In the genomic region with DNA sequence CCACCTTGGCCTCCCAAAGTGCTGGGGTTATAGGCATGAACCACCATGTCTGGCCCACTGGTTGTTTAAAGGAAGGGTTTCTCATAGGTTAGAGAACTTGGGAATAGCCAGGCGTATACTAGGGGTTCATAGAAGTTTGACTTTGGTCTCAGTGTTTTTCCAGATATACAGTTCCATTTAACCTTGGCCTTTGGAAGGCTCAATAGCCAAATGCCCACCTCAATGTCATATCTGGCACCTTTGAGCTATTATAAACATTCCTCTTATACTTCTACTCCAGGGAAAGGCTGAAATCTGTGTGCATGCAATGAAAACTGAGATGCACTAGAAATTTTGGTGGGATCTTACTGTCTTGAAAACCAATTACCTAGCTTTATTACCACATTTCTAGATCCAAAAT, we compare ENCODE assay signal across 1 cellular context.
TF ChIP-seq lines count a peak whose summit lies in the region.

No MANE protein-coding gene starts in this region.

TF ChIP-seq in HepG2, 621 proteins besides CTCF, POLR2A, EP300 and RAD21 (continued from another document):
- TF ChIP-seq, protein P1, sequence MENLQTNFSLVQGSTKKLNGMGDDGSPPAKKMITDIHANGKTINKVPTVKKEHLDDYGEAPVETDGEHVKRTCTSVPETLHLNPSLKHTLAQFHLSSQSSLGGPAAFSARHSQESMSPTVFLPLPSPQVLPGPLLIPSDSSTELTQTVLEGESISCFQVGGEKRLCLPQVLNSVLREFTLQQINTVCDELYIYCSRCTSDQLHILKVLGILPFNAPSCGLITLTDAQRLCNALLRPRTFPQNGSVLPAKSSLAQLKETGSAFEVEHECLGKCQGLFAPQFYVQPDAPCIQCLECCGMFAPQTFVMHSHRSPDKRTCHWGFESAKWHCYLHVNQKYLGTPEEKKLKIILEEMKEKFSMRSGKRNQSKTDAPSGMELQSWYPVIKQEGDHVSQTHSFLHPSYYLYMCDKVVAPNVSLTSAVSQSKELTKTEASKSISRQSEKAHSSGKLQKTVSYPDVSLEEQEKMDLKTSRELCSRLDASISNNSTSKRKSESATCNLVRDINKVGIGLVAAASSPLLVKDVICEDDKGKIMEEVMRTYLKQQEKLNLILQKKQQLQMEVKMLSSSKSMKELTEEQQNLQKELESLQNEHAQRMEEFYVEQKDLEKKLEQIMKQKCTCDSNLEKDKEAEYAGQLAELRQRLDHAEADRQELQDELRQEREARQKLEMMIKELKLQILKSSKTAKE (CRISPR knock-in tag; IDR thresholded peaks at IDR 0.05; ENCODE audit: borderline replicate concordance) = no peak
- TF ChIP-seq NFKB2 (CRISPR knock-in tag; IDR thresholded peaks at IDR 0.05; ENCODE audit: borderline replicate concordance) (no peak), ARID5B (CRISPR knock-in tag; IDR thresholded peaks at IDR 0.05) (peak; percentile 20; the same call in 1 of the 2 replicates), ZNF562 (CRISPR knock-in tag; IDR thresholded peaks at IDR 0.05; ENCODE audit: borderline replicate concordance) (no peak), TGIF2 (CRISPR knock-in tag; IDR thresholded peaks at IDR 0.05) (no peak)
